In genomic region chr5:41648976-41649375, GRCh38 we compare ENCODE assay signal across 17 cellular contexts.
DNase-seq lines count a peak whose midpoint lies in the region; ATAC-seq, FAIRE-seq and TF ChIP-seq lines count a peak whose summit lies in the region.
"Had no signal": no experiment of that assay in that cellular context is flagged by ENCODE, and none has a peak within 500 bp of the region (broad histone marks: within the 10 kb centered on the region; RNA-seq: fewer than 3 reads in every experiment).

No MANE protein-coding gene starts in this region.

- H3K36me3 ChIP-seq in osteoblast (ENCODE audit: insufficient read depth, low read length), result no peaks in the 10 kb centered on the region
- no peaks in the 10 kb centered on the region for H3K36me3 ChIP-seq in pancreas
- H3K36me3 ChIP-seq: SJCRH30 had no signal

- no peak overlapping the region for H2AFZ ChIP-seq in osteoblast (ENCODE audit: low read length)

- TF ChIP-seq CTCF in LNCaP clone FGC (IDR thresholded peaks at IDR 0.05; ENCODE audit: control insufficient read depth, extremely low read depth, insufficient read depth) (no peak), osteoblast (IDR thresholded peaks at IDR 0.05; ENCODE audit: extremely low read depth, low read depth, low read length) (no peak), pancreas (IDR thresholded peaks at IDR 0.05) (no peak)

- H3K27me3 ChIP-seq in osteoblast (ENCODE audit: insufficient read depth, low read length) (no peaks in the 10 kb centered on the region), pancreas (no peaks in the 10 kb centered on the region)
- H3K27me3 ChIP-seq: SJCRH30 had no signal

- H3K27ac ChIP-seq in osteoblast (ENCODE audit: low read depth, low read length), result peak overlapping the region; percentile 46
- H3K27ac ChIP-seq in pancreas, result no peak overlapping the region
- H3K27ac ChIP-seq: SJCRH30 had no signal

- H4K20me1 ChIP-seq in osteoblast (ENCODE audit: insufficient read depth, low read length), result no peaks in the 10 kb centered on the region

- no peaks in the 10 kb centered on the region for H3K79me2 ChIP-seq in osteoblast (ENCODE audit: insufficient read depth, low read length)

- H3K9me3 ChIP-seq in osteoblast (ENCODE audit: low read depth, low read length), result no peaks in the 10 kb centered on the region
- H3K9me3 ChIP-seq in pancreas, result no peaks in the 10 kb centered on the region
- H3K9me3 ChIP-seq: SJCRH30 had no signal

- 18% methylated on average over 2 of the region's 2 CpGs for WGBS in pancreas, 2 donors

- FAIRE-seq in pancreas (lab: Jason Lieb, UNC), result no peak
- FAIRE-seq: A204.1, RCC 7860 had no signal

- intact Hi-C loops in pancreas (cut with DNase I), result no loop called here

- H3K4me3 ChIP-seq in LNCaP clone FGC (ENCODE audit: low read depth, low read length) (no peak overlapping the region), osteoblast (ENCODE audit: insufficient read depth, low read length) (no peak overlapping the region), pancreas (no peak overlapping the region)
- H3K4me3 ChIP-seq: SJCRH30 had no signal

- peak overlapping the region; percentile 2 for H3K4me2 ChIP-seq in osteoblast (ENCODE audit: insufficient read depth, low read length)

- ATAC-seq in pancreas (no peak), HG03565 (IDR thresholded peaks at IDR 0.05; ENCODE audit: unreplicated experiment) (no peak)

- DNase-seq in NCI-H748 (lab: John Stamatoyannopoulos, UW; ENCODE audit: unreplicated experiment), result peak; percentile 48
- no peak for DNase-seq in NCI-H748 treated with DMSO at 0.1 percent for 48 hours (lab: John Stamatoyannopoulos, UW)
- peak; percentile 33 for DNase-seq in LNCaP clone FGC (ENCODE audit: low read depth)
- peak; percentile 46 for DNase-seq in astrocyte of the hippocampus (ENCODE audit: low read depth, low spot score)
- no peak for DNase-seq in osteoblast (ENCODE audit: insufficient read length, low spot score, missing footprints)
- no peak for DNase-seq in pancreas
- no peak for DNase-seq in DMS 273 (lab: John Stamatoyannopoulos, UW; ENCODE audit: unreplicated experiment)
- DNase-seq: DND-41, GF-D8, GOT3, NCI-H1436 treated with DMSO at 0.1 percent for 48 hours, NCI-H226, NCI-H774, SJCRH30 had no signal

- H3K4me1 ChIP-seq in osteoblast (ENCODE audit: insufficient read depth, low read length) (peaks cover 24% of the 10 kb centered on the region), pancreas (no peaks in the 10 kb centered on the region)
- H3K4me1 ChIP-seq: SJCRH30 had no signal

Comparison
In these comparisons a context has a peak if more than half of its experiments do, and no peak if none do; other contexts are left out.
1. DNase-seq: peak in NCI-H748 (single experiment), LNCaP clone FGC (single experiment) and astrocyte of the hippocampus (single experiment); none in NCI-H748 treated with DMSO at 0.1 percent for 48 hours (single experiment), osteoblast (single experiment), pancreas (0 of 6) and DMS 273 (single experiment).